13 cellular contexts compared by ENCODE assay signal in genomic region chr1:207031632-207032258, GRCh38. TPM values are rescaled to one million over a fixed set of nuclear protein-coding genes. Genes with fewer than 3 reads are reported as not detected.
DNase-seq lines count a peak whose midpoint lies in the region; ATAC-seq and TF ChIP-seq lines count a peak whose summit lies in the region.
"Had no signal": no experiment of that assay in that cellular context is flagged by ENCODE, and none has a peak within 500 bp of the region (broad histone marks: within the 10 kb centered on the region; RNA-seq: fewer than 3 reads in every experiment).

No MANE protein-coding gene starts in this region.

- H2AFZ ChIP-seq in mammary epithelial cell (ENCODE audit: low read depth, low read length) = no peak overlapping the region

- TF ChIP-seq POLR2A in lower leg skin (IDR thresholded peaks at IDR 0.05) = no peak

- dilution Hi-C loops in mammary epithelial cell (cut with HindIII; ENCODE audit: low sequenced_read_pairs) = no loop called here

- WGBS in mammary epithelial cell (ENCODE audit: low coverage, missing lambda C conversion rate) = 5% methylated on average over 7 of the region's 7 CpGs
- WGBS in lower leg skin, 2 donors = 46 to 50% methylated on average over 7 of the region's 7 CpGs

- H4K20me1 ChIP-seq in mammary epithelial cell (ENCODE audit: insufficient read depth, low read length) = no peaks in the 10 kb centered on the region

- BruUV-seq in mammary epithelial cell (replicated peaks; lab: Mats Ljungman, UMichigan) = no TSS peak

- no peaks in the 10 kb centered on the region for H3K9me3 ChIP-seq in mammary epithelial cell (replicated peaks; ENCODE audit: insufficient read depth, low read length)
- H3K9me3 ChIP-seq in upper lobe of right lung = no peaks in the 10 kb centered on the region

- H3K4me1 ChIP-seq in mammary epithelial cell (ENCODE audit: insufficient read depth, low read length) (peaks cover 62% of the 10 kb centered on the region), upper lobe of right lung (no peaks in the 10 kb centered on the region)

- H3K4me2 ChIP-seq in mammary epithelial cell (ENCODE audit: insufficient read depth, low read depth, low read length) = peak overlapping the region; percentile 94

- H3K4me3 ChIP-seq in mammary epithelial cell (replicated peaks in 1 of 3; ENCODE audit: insufficient read depth in 1 of 3, low read depth in 2 of 3, low read length in 3 of 3) (peak overlapping the region; percentile 46 to 78 (median 72)), lower leg skin (ENCODE audit: low read depth, poor library complexity, severe bottlenecking) (no peak overlapping the region), upper lobe of right lung (peak overlapping the region; percentile 47)

- peak overlapping the region; percentile 97 for H3K9ac ChIP-seq in mammary epithelial cell (ENCODE audit: insufficient read depth, low read length)

- no peak for TF ChIP-seq CTCF in mammary epithelial cell (conservative IDR thresholded peaks at IDR 0.05 in 1 of 2, IDR thresholded peaks at IDR 0.05 in 1 of 2; ENCODE audit: extremely low read depth in 1 of 2, insufficient read depth in 1 of 2, low read depth in 1 of 2, low read length in 2 of 2)
- no peak for TF ChIP-seq CTCF in lower leg skin (IDR thresholded peaks at IDR 0.05)
- no peak for TF ChIP-seq CTCF in upper lobe of right lung (IDR thresholded peaks at IDR 0.05)

- in situ Hi-C loops in mammary epithelial cell (cut with MboI; ENCODE audit: low sequenced_read_pairs in 2 of 2) = no loop called here

- ATAC-seq in upper lobe of right lung = peak; percentile 3

- H3K36me3 ChIP-seq in mammary epithelial cell (ENCODE audit: insufficient read depth, low read length) = no peaks in the 10 kb centered on the region
- no peaks in the 10 kb centered on the region for H3K36me3 ChIP-seq in upper lobe of right lung

- H3K27ac ChIP-seq in mammary epithelial cell (ENCODE audit: insufficient read depth, low read depth, low read length) (peak overlapping the region; percentile 100), upper lobe of right lung (peak overlapping the region; percentile 81)

- H3K27me3 ChIP-seq in mammary epithelial cell (ENCODE audit: insufficient read depth, low read length) (no peaks in the 10 kb centered on the region), upper lobe of right lung (peaks cover 5% of the 10 kb centered on the region)

- intact Hi-C loops in mammary epithelial cell (cut with micrococcal nuclease) = loop anchor here (1.0 kb wide), 2 partner anchors 24 to 43 kb away; no protein-coding TSS in a partner anchor
- intact Hi-C loops in lower leg skin (cut with DNase I; ENCODE audit: low total_unique reads) = no loop called here
- intact Hi-C loops in upper lobe of right lung (cut with DNase I) = no loop called here
- intact Hi-C loops in posterior vena cava (cut with DNase I) = no loop called here

- H3K79me2 ChIP-seq in mammary epithelial cell (ENCODE audit: insufficient read depth, low read length) = peaks cover 54% of the 10 kb centered on the region

- CTCF ChIA-PET in mammary epithelial cell (lab: Charles Lee; ENCODE audit: low non-redundant PET) = interaction anchor here (0.6 kb wide), 1 partner anchor 16 kb away, joined by 4 read pairs; no protein-coding TSS in a partner anchor

- DNase-seq in NCI-H510A treated with DMSO at 0.1 percent for 48 hours (lab: John Stamatoyannopoulos, UW) = peak; percentile 62
- no peak for DNase-seq in NCI-H510A (lab: John Stamatoyannopoulos, UW)
- peak; percentile 60 for DNase-seq in mammary epithelial cell
- DNase-seq in lower leg skin (ENCODE audit: low spot score in 2 of 2) = peak; percentile 80 to 86
- no peak for DNase-seq in upper lobe of right lung
- no peak for DNase-seq in central memory CD4-positive, alpha-beta T cell
- no peak for DNase-seq in posterior vena cava (ENCODE audit: low spot score)
- no peak for DNase-seq in NCI-H1436 (lab: John Stamatoyannopoulos, UW)
- DNase-seq: activated CD8-positive, alpha-beta memory T cell treated with anti-CD3 and anti-CD28 coated beads, Interleukin-2, amount 50 U/mL, for 48 hours; amniotic stem cell; NCI-H1694; stimulated activated CD4-positive, alpha-beta T cell treated with anti-CD3 and anti-CD28 coated beads, Interleukin-2, amount 100 ng/mL, for 48 hours had no signal

RNA-seq across cellular contexts. Expression of gene C1orf116, which starts 0.8 kb away (rescaled TPM):
- 100 to 1,000 TPM in 1 of 2 donors, 10 to 100 TPM in 1; 94.0 to 129 TPM for total RNA-seq in mammary epithelial cell
- polyA plus RNA-seq in mammary epithelial cell = 47.0 TPM
- polyA minus RNA-seq in mammary epithelial cell = 110 TPM
- 100 to 1,000 TPM in 2 of 4 donors, 10 to 100 TPM in 2; 81.5 to 137 (median 110) TPM for total RNA-seq in lower leg skin
- 128 TPM for total RNA-seq in upper lobe of right lung
- total RNA-seq in posterior vena cava = not detected

RNA-seq across cellular contexts. Expression of gene YOD1, which starts 19.3 kb away (rescaled TPM):
- 10 to 100 TPM in 1 of 2 donors, 1 to 10 TPM in 1; 9.0 to 19.7 TPM for total RNA-seq in mammary epithelial cell
- 2.3 TPM for polyA plus RNA-seq in mammary epithelial cell
- 6.5 TPM for polyA minus RNA-seq in mammary epithelial cell
- total RNA-seq in lower leg skin = 10 to 100 TPM; 47.5 to 91.8 (median 65.5) TPM
- total RNA-seq in upper lobe of right lung = 7.0 TPM
- total RNA-seq in posterior vena cava = 1 to 10 TPM; 6.6 to 7.0 TPM

RNA-seq across cellular contexts. Expression of gene PFKFB2, which starts 21.3 kb away (rescaled TPM):
- total RNA-seq in mammary epithelial cell (10 to 100 TPM; 34.4 to 38.7 TPM), lower leg skin (10 to 100 TPM; 12.6 to 22.6 (median 16.8) TPM), upper lobe of right lung (49.9 TPM), posterior vena cava (10 to 100 TPM; 10.2 to 13.0 TPM)
- polyA plus RNA-seq in mammary epithelial cell = 6.5 TPM
- 51.3 TPM for polyA minus RNA-seq in mammary epithelial cell

RNA-seq across cellular contexts. Expression of gene C4BPB, which starts 56.9 kb away (rescaled TPM):
- total RNA-seq in mammary epithelial cell (not detected), lower leg skin (not detected), upper lobe of right lung (6.6 TPM), posterior vena cava (1 to 10 TPM in 1 of 2 donors, under 1 TPM in 1; 0.43 to 3.3 TPM)
- not detected for polyA plus RNA-seq in mammary epithelial cell
- polyA minus RNA-seq in mammary epithelial cell = not detected
- total RNA-seq: A673 had no signal

Comparison
In these comparisons a context has a peak if more than half of its experiments do, and no peak if none do; other contexts are left out.
1. DNase-seq: peak in NCI-H510A treated with DMSO at 0.1 percent for 48 hours (single experiment), mammary epithelial cell (single experiment) and lower leg skin (2 of 2); none in NCI-H510A (single experiment), upper lobe of right lung (single experiment), central memory CD4-positive, alpha-beta T cell (single experiment), posterior vena cava (single experiment) and NCI-H1436 (single experiment).
2. RNA of gene C1orf116, which starts 0.8 kb away (total RNA-seq): 94.0 to 129 TPM in mammary epithelial cell, 128 TPM in upper lobe of right lung (single experiment) and 81.5 to 137 TPM in lower leg skin; not detected in posterior vena cava; every median in the first group is over 10 times any median in the second.